Comparison of ENCODE assay signal across 8 cellular contexts in the genomic region with DNA sequence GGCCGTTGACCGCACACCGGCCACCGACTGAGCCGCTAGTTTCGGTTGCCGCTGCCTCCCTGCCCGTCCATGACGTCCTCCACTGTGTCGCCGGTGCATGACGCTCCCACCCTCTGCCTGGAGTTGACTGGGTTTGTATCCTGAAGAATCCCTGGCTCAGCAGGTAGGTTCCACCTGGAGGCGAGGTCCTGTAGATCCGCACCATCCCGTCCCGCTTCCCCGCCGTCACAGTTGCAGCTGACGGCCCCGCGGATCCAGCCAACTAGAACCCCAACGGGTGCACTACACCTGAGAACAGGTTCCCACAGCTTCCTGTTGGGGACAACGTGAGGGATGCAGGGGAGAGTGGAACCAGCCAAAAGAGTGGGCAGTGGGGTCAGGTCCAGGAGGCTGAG. TPM values are rescaled to one million over a fixed set of nuclear protein-coding genes. Genes with fewer than 3 reads are reported as not detected.
DNase-seq lines count a peak whose midpoint lies in the region; ATAC-seq and TF ChIP-seq lines count a peak whose summit lies in the region.

No MANE protein-coding gene starts in this region.

- peaks cover 27% of the 10 kb centered on the region for H3K4me1 Mint-ChIP-seq in WTC11
- peaks cover 81% of the 10 kb centered on the region for H3K4me1 Mint-ChIP-seq in stimulated activated memory B cell treated with anti-CD40 and anti-IgM and Interleukin-4, amounts not matched to agents 10 μg/mL and 1 μg/mL and 100 μg/mL, for 72 hours

- no peaks in the 10 kb centered on the region for H3K9me3 Mint-ChIP-seq in WTC11
- H3K9me3 Mint-ChIP-seq in stimulated activated memory B cell treated with anti-CD40 and anti-IgM and Interleukin-4, amounts not matched to agents 10 μg/mL and 1 μg/mL and 100 μg/mL, for 72 hours: no peaks in the 10 kb centered on the region

- TF ChIP-seq CTCF in GM12875 (IDR thresholded peaks at IDR 0.05; ENCODE audit: borderline replicate concordance, insufficient read depth, low read depth, low read length): no peak
- no peak for TF ChIP-seq CTCF in WTC11 (IDR thresholded peaks at IDR 0.05)

- peak overlapping the region; percentile 95 for H3K4me3 Mint-ChIP-seq in WTC11
- peak overlapping the region; percentile 99 for H3K4me3 Mint-ChIP-seq in stimulated activated memory B cell treated with anti-CD40 and anti-IgM and Interleukin-4, amounts not matched to agents 10 μg/mL and 1 μg/mL and 100 μg/mL, for 72 hours

- H3K4me1 ChIP-seq in right cardiac atrium (ENCODE audit: control insufficient read depth, insufficient read depth, low read length): peaks cover 9% of the 10 kb centered on the region

- peak; percentile 2 for ATAC-seq in HG02885 (IDR thresholded peaks at IDR 0.05; ENCODE audit: poor library complexity, unreplicated experiment)
- ATAC-seq in WTC11: peak; percentile 6
- peak; percentile 3 to 17 for ATAC-seq in right cardiac atrium
- ATAC-seq in stimulated activated memory B cell treated with anti-CD40 and anti-IgM and Interleukin-4, amounts not matched to agents 10 μg/mL and 1 μg/mL and 100 μg/mL, for 72 hours: no peak
- ATAC-seq in GM18517 (IDR thresholded peaks at IDR 0.05; ENCODE audit: unreplicated experiment): no peak
- ATAC-seq in GM18867 (IDR thresholded peaks at IDR 0.05; ENCODE audit: unreplicated experiment): no peak

- peaks cover 16% of the 10 kb centered on the region for H3K36me3 Mint-ChIP-seq in WTC11
- peaks cover 17% of the 10 kb centered on the region for H3K36me3 Mint-ChIP-seq in stimulated activated memory B cell treated with anti-CD40 and anti-IgM and Interleukin-4, amounts not matched to agents 10 μg/mL and 1 μg/mL and 100 μg/mL, for 72 hours

- CTCF ChIA-PET in WTC11 (lab: Charles Lee): interaction anchor here (1.1 to 3.4 kb wide), 4 partner anchors 14 to 55 kb away, joined by 3 to 24 read pairs (median 7); no protein-coding TSS in a partner anchor

- POLR2A ChIA-PET in WTC11 (lab: Charles Lee): interaction anchor here (1.0 to 1.8 kb wide), 3 partner anchors 8 to 536 kb away, joined by 3 to 16 read pairs (median 4); a partner anchor contains a TSS

- 6% methylated on average over 23 of the region's 23 CpGs for WGBS in right cardiac atrium

- H3K27me3 Mint-ChIP-seq in WTC11 (ENCODE audit: low read depth): peaks cover 2% of the 10 kb centered on the region; the same call in 1 of the 2 replicates
- H3K27me3 Mint-ChIP-seq in stimulated activated memory B cell treated with anti-CD40 and anti-IgM and Interleukin-4, amounts not matched to agents 10 μg/mL and 1 μg/mL and 100 μg/mL, for 72 hours: no peaks in the 10 kb centered on the region

- DNase-seq in WTC11 (ENCODE audit: low spot score): peak; percentile 69
- no peak for DNase-seq in right cardiac atrium
- DNase-seq in GM03348 (ENCODE audit: low spot score): no peak

- H3K27me3 ChIP-seq in right cardiac atrium (ENCODE audit: control insufficient read depth, insufficient read depth): no peaks in the 10 kb centered on the region

- H3K27ac Mint-ChIP-seq in WTC11: peak overlapping the region; percentile 99
- peak overlapping the region; percentile 96 for H3K27ac Mint-ChIP-seq in stimulated activated memory B cell treated with anti-CD40 and anti-IgM and Interleukin-4, amounts not matched to agents 10 μg/mL and 1 μg/mL and 100 μg/mL, for 72 hours

- peak overlapping the region; percentile 90 for H3K4me3 ChIP-seq in GM12875 (ENCODE audit: low read depth, low read length)
- H3K4me3 ChIP-seq in right cardiac atrium (ENCODE audit: low read length): peak overlapping the region; percentile 56

- H3K27ac ChIP-seq in right cardiac atrium (ENCODE audit: low read length): peak overlapping the region; percentile 97

- intact Hi-C loops in right cardiac atrium (cut with DNase I): no loop called here

- H3K9me3 ChIP-seq in right cardiac atrium (ENCODE audit: control insufficient read depth, low read length): no peaks in the 10 kb centered on the region

TF ChIP-seq in WTC11, 78 proteins besides CTCF, POLR2A, EP300 and RAD21:
- no peak for TF ChIP-seq RELA (CRISPR knock-in tag; IDR thresholded peaks at IDR 0.05; ENCODE audit: borderline replicate concordance)
TF ChIP-seq in WTC11: peak in this region for 0.

RNA-seq across cellular contexts. Expression of a gene that starts 0.9 kb away (rescaled TPM):
- total RNA-seq in WTC11 (2021): 36.4 to 40.2 TPM (median 36.9 TPM) in 3 replicates
- 10 to 100 TPM; 13.4 to 16.1 (median 14.8) TPM for total RNA-seq in right cardiac atrium
- polyA plus RNA-seq in right cardiac atrium: 12.2 TPM

RNA-seq across cellular contexts. Expression of a gene that starts 8.1 kb away (rescaled TPM):
- total RNA-seq in WTC11 (2021) (44.2 to 54.9 TPM (median 48.7 TPM) in 3 replicates), right cardiac atrium (10 to 100 TPM; 43.0 to 59.2 (median 48.0) TPM)
- 59.1 TPM for polyA plus RNA-seq in right cardiac atrium

RNA-seq across cellular contexts. Expression of a gene that starts 8.3 kb away (rescaled TPM):
- total RNA-seq in WTC11 (2021) (161 to 207 TPM (median 165 TPM) in 3 replicates), right cardiac atrium (10 to 100 TPM in 1 of 4 donors, 1 to 10 TPM in 3; 4.1 to 10.8 (median 6.5) TPM)
- polyA plus RNA-seq in right cardiac atrium: 6.3 TPM

RNA-seq across cellular contexts. Expression of a gene that starts 28.9 kb away (rescaled TPM):
- 2.9 to 5.2 TPM (median 5.1 TPM) in 3 replicates for total RNA-seq in WTC11 (2021)
- 1 to 10 TPM; 1.1 to 1.6 (median 1.1) TPM for total RNA-seq in right cardiac atrium
- 1.4 TPM for polyA plus RNA-seq in right cardiac atrium

Comparison
In these comparisons a context has a peak if more than half of its experiments do, and no peak if none do; other contexts are left out.
1. ATAC-seq: peak in HG02885 (single experiment), WTC11 (single experiment) and right cardiac atrium (2 of 2); none in stimulated activated memory B cell treated with anti-CD40 and anti-IgM and Interleukin-4, amounts not matched to agents 10 μg/mL and 1 μg/mL and 100 μg/mL, for 72 hours (single experiment), GM18517 (single experiment) and GM18867 (single experiment).
2. RNA of a gene that starts 8.3 kb away (total RNA-seq): 161 to 207 TPM in WTC11; 4.1 to 10.8 TPM in right cardiac atrium; every median in the first group is over 10 times any median in the second.